Comparison of ENCODE assay signal across 21 cellular contexts in genomic region chr4:172692701-172693100, GRCh38.
"Had no signal": no experiment of that assay in that cellular context is flagged by ENCODE, and none has a peak within 500 bp of the region (broad histone marks: within the 10 kb centered on the region; RNA-seq: fewer than 3 reads in every experiment).

No MANE protein-coding gene starts in this region.

- H3K4me3 Mint-ChIP-seq: activated B cell treated with CpG ODN at 0.5 μM for 24 hours; activated CD4-positive, alpha-beta memory T cell treated with anti-CD3 and anti-CD28 coated beads for 36 hours; activated naive CD8-positive, alpha-beta T cell treated with anti-CD3 and anti-CD28 coated beads for 36 hours; activated T-helper 1 cell treated with anti-CD3 and anti-CD28 coated beads, Interleukin-12 subunit alpha, Interleukin-12 subunit beta, Interleukin-2, Interleukin-4 antibody, amounts not matched to agents 30 ng/mL and 10 ng/mL and 1 ng/mL, durations not matched to agents 14 hours and 24 hours and 36 hours; effector memory CD8-positive, alpha-beta T cell; mesothelial cell of epicardium; nephron progenitor cell; stimulated activated memory B cell treated with anti-CD40 and anti-IgM and Interleukin-4, amounts not matched to agents 10 μg/mL and 1 μg/mL and 100 μg/mL, for 72 hours; type B pancreatic cell had no signal

- ATAC-seq: effector memory CD8-positive, alpha-beta T cell; left lobe of liver; stimulated activated memory B cell treated with anti-CD40 and anti-IgM and Interleukin-4, amounts not matched to agents 10 μg/mL and 1 μg/mL and 100 μg/mL, for 72 hours had no signal

- DNase-seq: activated B cell treated with CpG ODN at 0.5 μM for 24 hours; activated CD4-positive, alpha-beta memory T cell treated with anti-CD3 and anti-CD28 coated beads for 36 hours; activated CD4-positive, alpha-beta T cell treated with anti-CD3 and anti-CD28 coated beads for 4 hours; activated naive CD8-positive, alpha-beta T cell treated with anti-CD3 and anti-CD28 coated beads for 36 hours; activated T-cell treated with anti-CD3 and anti-CD28 coated beads for 4 hours; amygdala; effector memory CD8-positive, alpha-beta T cell; foreskin melanocyte; hypothalamus; islet precursor cell; nephron progenitor cell; nucleus accumbens; sigmoid colon; spleen; stimulated activated CD4-positive, alpha-beta T cell treated with anti-CD3 and anti-CD28 coated beads, Interleukin-4, amount 100 ng/mL, for 4 hours; testis had no signal

- H3K4me3 ChIP-seq: sigmoid colon, spleen, testis had no signal

- H3K27me3 Mint-ChIP-seq: activated B cell treated with CpG ODN at 0.5 μM for 24 hours; activated CD4-positive, alpha-beta memory T cell treated with anti-CD3 and anti-CD28 coated beads for 36 hours; activated naive CD8-positive, alpha-beta T cell treated with anti-CD3 and anti-CD28 coated beads for 36 hours; effector memory CD8-positive, alpha-beta T cell; stimulated activated memory B cell treated with anti-CD40 and anti-IgM and Interleukin-4, amounts not matched to agents 10 μg/mL and 1 μg/mL and 100 μg/mL, for 72 hours; type B pancreatic cell had no signal

- H3K4me1 Mint-ChIP-seq: activated B cell treated with CpG ODN at 0.5 μM for 24 hours; activated naive CD8-positive, alpha-beta T cell treated with anti-CD3 and anti-CD28 coated beads for 36 hours; mesothelial cell of epicardium; nephron progenitor cell; stimulated activated memory B cell treated with anti-CD40 and anti-IgM and Interleukin-4, amounts not matched to agents 10 μg/mL and 1 μg/mL and 100 μg/mL, for 72 hours had no signal

- H3K36me3 Mint-ChIP-seq: activated CD4-positive, alpha-beta memory T cell treated with anti-CD3 and anti-CD28 coated beads for 36 hours; activated naive CD8-positive, alpha-beta T cell treated with anti-CD3 and anti-CD28 coated beads for 36 hours; mesothelial cell of epicardium; stimulated activated memory B cell treated with anti-CD40 and anti-IgM and Interleukin-4, amounts not matched to agents 10 μg/mL and 1 μg/mL and 100 μg/mL, for 72 hours; type B pancreatic cell had no signal

- H3K27ac Mint-ChIP-seq: activated B cell treated with CpG ODN at 0.5 μM for 24 hours; activated CD4-positive, alpha-beta memory T cell treated with anti-CD3 and anti-CD28 coated beads for 36 hours; activated naive CD8-positive, alpha-beta T cell treated with anti-CD3 and anti-CD28 coated beads for 36 hours; activated T-helper 1 cell treated with anti-CD3 and anti-CD28 coated beads, Interleukin-12 subunit alpha, Interleukin-12 subunit beta, Interleukin-2, Interleukin-4 antibody, amounts not matched to agents 30 ng/mL and 10 ng/mL and 1 ng/mL, durations not matched to agents 14 hours and 24 hours and 36 hours; effector memory CD8-positive, alpha-beta T cell; mesothelial cell of epicardium; nephron progenitor cell; stimulated activated memory B cell treated with anti-CD40 and anti-IgM and Interleukin-4, amounts not matched to agents 10 μg/mL and 1 μg/mL and 100 μg/mL, for 72 hours; type B pancreatic cell had no signal
